ENCODE assay signal across 1 cellular context in the genomic region with DNA sequence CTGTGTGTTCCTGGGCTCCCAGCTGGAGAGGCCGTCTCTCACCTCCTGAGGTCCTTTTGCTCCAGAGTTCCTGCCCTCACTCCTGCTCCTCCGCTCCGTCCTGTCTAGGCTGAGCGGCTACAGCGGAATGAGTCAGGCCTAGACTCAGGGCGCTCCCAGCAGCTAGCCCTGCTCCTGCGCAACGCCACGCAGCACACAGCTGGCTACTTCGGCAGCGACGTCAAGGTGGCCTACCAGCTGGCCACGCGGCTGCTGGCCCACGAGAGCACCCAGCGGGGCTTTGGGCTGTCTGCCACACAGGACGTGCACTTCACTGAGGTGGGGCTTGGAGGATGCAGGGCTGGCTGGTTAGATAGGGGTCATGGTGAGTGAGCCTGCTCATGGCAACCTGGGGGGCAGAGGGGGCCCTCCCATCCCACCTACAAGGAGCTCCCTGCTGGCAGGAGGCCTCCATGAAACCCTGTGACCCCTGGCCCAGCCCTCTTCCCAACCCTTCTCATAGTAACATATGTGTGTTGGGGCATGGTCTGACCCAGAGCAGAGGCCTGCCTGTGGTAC.
TF ChIP-seq lines count a peak whose summit lies in the region.

No MANE protein-coding gene starts in this region.

TF ChIP-seq in H1, 55 proteins besides CTCF, POLR2A, EP300 and RAD21:
- TF ChIP-seq ZNF274 (IDR thresholded peaks at IDR 0.05; ENCODE audit: borderline replicate concordance, extremely low read depth, low read length), result no peak
- TF ChIP-seq CHD2 (IDR thresholded peaks at IDR 0.05; ENCODE audit: low read length), result no peak
- TF ChIP-seq TCF12 (IDR thresholded peaks at IDR 0.05; ENCODE audit: low read depth, low read length), result no peak
- TF ChIP-seq, protein P1, sequence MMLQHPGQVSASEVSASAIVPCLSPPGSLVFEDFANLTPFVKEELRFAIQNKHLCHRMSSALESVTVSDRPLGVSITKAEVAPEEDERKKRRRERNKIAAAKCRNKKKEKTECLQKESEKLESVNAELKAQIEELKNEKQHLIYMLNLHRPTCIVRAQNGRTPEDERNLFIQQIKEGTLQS (IDR thresholded peaks at IDR 0.05; ENCODE audit: insufficient read depth, low read depth, low read length), result no peak
- no peak for TF ChIP-seq RBBP5 (IDR thresholded peaks at IDR 0.05; ENCODE audit: borderline replicate concordance, low read depth, low read length)
- no peak for TF ChIP-seq RFX5 (IDR thresholded peaks at IDR 0.05; ENCODE audit: borderline replicate concordance, low read depth, low read length)
- no peak for TF ChIP-seq JUN (IDR thresholded peaks at IDR 0.05; ENCODE audit: low read depth, low read length)
- TF ChIP-seq CBX8 (IDR thresholded peaks at IDR 0.05; ENCODE audit: borderline replicate concordance, low read depth, low read length), result no peak
- TF ChIP-seq TAF1 (IDR thresholded peaks at IDR 0.05; ENCODE audit: low read depth, low read length), result no peak
- no peak for TF ChIP-seq NRF1 (IDR thresholded peaks at IDR 0.05; ENCODE audit: low read depth, low read length)
- TF ChIP-seq TAF7 (optimal IDR thresholded peaks at IDR 0.05; ENCODE audit: borderline replicate concordance, low read depth, low read length), result no peak
- no peak for TF ChIP-seq CBX5 (IDR thresholded peaks at IDR 0.05; ENCODE audit: low read depth, low read length)
- TF ChIP-seq FOSL1 (IDR thresholded peaks at IDR 0.05; ENCODE audit: insufficient read depth, low read depth, low read length), result no peak
- TF ChIP-seq BRCA1 (IDR thresholded peaks at IDR 0.05; ENCODE audit: low read depth, low read length), result no peak
- no peak for TF ChIP-seq CREB1 (IDR thresholded peaks at IDR 0.05)
- TF ChIP-seq GABPA (IDR thresholded peaks at IDR 0.05; ENCODE audit: borderline replicate concordance, insufficient read depth, low read length), result no peak
- no peak for TF ChIP-seq SIN3A (conservative IDR thresholded peaks at IDR 0.05 in 1 of 2, IDR thresholded peaks at IDR 0.05 in 1 of 2; ENCODE audit: low read depth in 1 of 2, low read length in 2 of 2)
- no peak for TF ChIP-seq YY1 (IDR thresholded peaks at IDR 0.05; ENCODE audit: low read depth, low read length)
- TF ChIP-seq, protein P2, sequence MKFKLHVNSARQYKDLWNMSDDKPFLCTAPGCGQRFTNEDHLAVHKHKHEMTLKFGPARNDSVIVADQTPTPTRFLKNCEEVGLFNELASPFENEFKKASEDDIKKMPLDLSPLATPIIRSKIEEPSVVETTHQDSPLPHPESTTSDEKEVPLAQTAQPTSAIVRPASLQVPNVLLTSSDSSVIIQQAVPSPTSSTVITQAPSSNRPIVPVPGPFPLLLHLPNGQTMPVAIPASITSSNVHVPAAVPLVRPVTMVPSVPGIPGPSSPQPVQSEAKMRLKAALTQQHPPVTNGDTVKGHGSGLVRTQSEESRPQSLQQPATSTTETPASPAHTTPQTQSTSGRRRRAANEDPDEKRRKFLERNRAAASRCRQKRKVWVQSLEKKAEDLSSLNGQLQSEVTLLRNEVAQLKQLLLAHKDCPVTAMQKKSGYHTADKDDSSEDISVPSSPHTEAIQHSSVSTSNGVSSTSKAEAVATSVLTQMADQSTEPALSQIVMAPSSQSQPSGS (IDR thresholded peaks at IDR 0.05; ENCODE audit: low read length), result no peak
TF ChIP-seq in H1: peak in this region for 0.
